In the genomic region with DNA sequence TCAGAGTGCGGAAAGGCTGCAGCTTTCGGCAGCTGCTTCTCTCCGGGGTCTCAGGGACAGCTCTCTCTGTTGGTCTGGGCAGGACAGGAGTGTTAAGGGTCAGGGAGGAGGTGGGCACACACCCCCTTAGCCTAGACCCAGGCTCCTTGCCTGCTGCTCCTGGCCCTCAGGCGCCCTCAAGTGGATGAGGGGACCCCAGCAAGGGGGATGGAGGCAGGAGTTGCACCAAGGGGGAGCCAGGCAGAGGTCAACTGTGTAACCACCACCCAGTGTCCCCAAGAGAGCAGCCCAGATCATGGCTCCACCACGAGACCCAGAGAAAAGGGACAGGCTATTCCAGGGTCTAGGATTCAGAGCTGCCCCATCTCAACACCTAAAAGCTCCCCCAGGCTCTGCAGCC, we compare ENCODE assay signal across 13 cellular contexts. TPM values are rescaled to one million over a fixed set of nuclear protein-coding genes. Genes with fewer than 3 reads are reported as not detected.
DNase-seq lines count a peak whose midpoint lies in the region; ATAC-seq and TF ChIP-seq lines count a peak whose summit lies in the region.
"Had no signal": no experiment of that assay in that cellular context is flagged by ENCODE, and none has a peak within 500 bp of the region (broad histone marks: within the 10 kb centered on the region; RNA-seq: fewer than 3 reads in every experiment).

No MANE protein-coding gene starts in this region.

- TF ChIP-seq CTCF in HEK293 (tag by site-specific recombination; IDR thresholded peaks at IDR 0.05), result peak; percentile 85
- TF ChIP-seq CTCF in WTC11 (IDR thresholded peaks at IDR 0.05), result no peak; the same call in 1 of the 2 replicates
- no peak for TF ChIP-seq CTCF in gastrocnemius medialis (IDR thresholded peaks at IDR 0.05 in 4 of 5, conservative IDR thresholded peaks at IDR 0.05 in 1 of 5)

- in situ Hi-C loops in gastrocnemius medialis (cut with MboI; ENCODE audit: low sequenced_read_pairs in 4 of 4), result no loop called here

- H3K27ac ChIP-seq in CD4-positive, alpha-beta memory T cell (ENCODE audit: low read depth, low read length), result no peak overlapping the region
- H3K27ac ChIP-seq in HEK293 (ENCODE audit: extremely low read depth, low read depth, low read length), result no peak overlapping the region
- H3K27ac ChIP-seq in gastrocnemius medialis, result no peak overlapping the region
- H3K27ac ChIP-seq: heart left ventricle, SJCRH30, stomach had no signal

- POLR2A ChIA-PET in CD4-positive, alpha-beta memory T cell (lab: Charles Lee; ENCODE audit: partially characterized antibody), result interaction anchor here (0.9 to 22.3 kb wide), 7 partner anchors 8 to 193 kb away, joined by 3 to 329 read pairs (median 7); a partner anchor contains a TSS
- POLR2A ChIA-PET in HEK293 (lab: Yijun Ruan, JAX) (no interaction called here), WTC11 (lab: Charles Lee) (interaction anchor here (1.5 kb wide), 1 partner anchor 260 kb away, joined by 5 read pairs; no protein-coding TSS in a partner anchor)

- peak overlapping the region in 3 of 8 donors; percentile 34 to 71 (median 36) for H3K4me3 Mint-ChIP-seq in CD4-positive, alpha-beta memory T cell
- H3K4me3 Mint-ChIP-seq in WTC11 (no peak overlapping the region), immature natural killer cell (no peak overlapping the region)

- peaks cover 5% of the 10 kb centered on the region for H3K4me1 ChIP-seq in CD4-positive, alpha-beta memory T cell (ENCODE audit: insufficient read depth, low read length)
- H3K4me1 ChIP-seq in HEK293 (ENCODE audit: control insufficient read depth, insufficient read depth, low read length), result peaks cover 16% of the 10 kb centered on the region
- H3K4me1 ChIP-seq in gastrocnemius medialis, result no peaks in the 10 kb centered on the region

- ATAC-seq in WTC11 (peak; percentile 85), gastrocnemius medialis (no peak)
- ATAC-seq: heart left ventricle had no signal

- peaks cover 43% of the 10 kb centered on the region for H3K36me3 ChIP-seq in CD4-positive, alpha-beta memory T cell (ENCODE audit: insufficient read depth, low read length)
- H3K36me3 ChIP-seq in HEK293 (ENCODE audit: control insufficient read depth in 2 of 2, insufficient read depth in 1 of 2, low read length in 2 of 2) (no peaks in the 10 kb centered on the region), gastrocnemius medialis (no peaks in the 10 kb centered on the region)
- H3K36me3 ChIP-seq: SJCRH30 had no signal

- H3K4me1 Mint-ChIP-seq in CD4-positive, alpha-beta memory T cell, result peaks cover 17 to 49% (median 23%) of the 10 kb centered on the region in 4 donors
- H3K4me1 Mint-ChIP-seq in WTC11 (peaks cover 14% of the 10 kb centered on the region), immature natural killer cell (no peaks in the 10 kb centered on the region)

- no peak overlapping the region for H3K4me3 ChIP-seq in CD4-positive, alpha-beta memory T cell (ENCODE audit: low read length in 2 of 2)
- no peak overlapping the region for H3K4me3 ChIP-seq in HEK293 (ENCODE audit: low read depth, low read length)
- H3K4me3 ChIP-seq in gastrocnemius medialis, result no peak overlapping the region
- H3K4me3 ChIP-seq: heart left ventricle, SJCRH30, stomach had no signal

- CTCF ChIA-PET in CD4-positive, alpha-beta memory T cell (lab: Charles Lee; ENCODE audit: partially characterized antibody), result interaction anchor here (0.6 to 6.7 kb wide), 7 partner anchors 13 to 276 kb away, joined by 3 to 61 read pairs (median 3); a partner anchor contains a TSS
- CTCF ChIA-PET in HEK293 (lab: Yijun Ruan, JAX), result interaction anchor here (0.6 to 3.3 kb wide), 6 partner anchors 10 to 781 kb away, joined by 3 to 16 read pairs (median 6); no protein-coding TSS in a partner anchor
- CTCF ChIA-PET in WTC11 (lab: Charles Lee), result interaction anchor here (0.5 to 5.4 kb wide), 10 partner anchors 8 to 267 kb away, joined by 3 to 75 read pairs (median 5); no protein-coding TSS in a partner anchor

- no peaks in the 10 kb centered on the region for H3K9me3 ChIP-seq in CD4-positive, alpha-beta memory T cell (ENCODE audit: control insufficient read depth in 1 of 2, low read length in 2 of 2)
- H3K9me3 ChIP-seq in HEK293 (ENCODE audit: control insufficient read depth, insufficient read depth, low read depth, low read length) (no peaks in the 10 kb centered on the region), gastrocnemius medialis (no peaks in the 10 kb centered on the region)
- H3K9me3 ChIP-seq: heart left ventricle, SJCRH30, stomach had no signal

- H3K27ac Mint-ChIP-seq in CD4-positive, alpha-beta memory T cell, result peak overlapping the region in 6 of 7 donors; percentile 68 to 92 (median 83)
- H3K27ac Mint-ChIP-seq in WTC11 (no peak overlapping the region), immature natural killer cell (peak overlapping the region in 2 of 6 donors; percentile 40 to 44)

- no peaks in the 10 kb centered on the region for H3K27me3 Mint-ChIP-seq in CD4-positive, alpha-beta memory T cell
- no peaks in the 10 kb centered on the region for H3K27me3 Mint-ChIP-seq in WTC11 (ENCODE audit: low read depth)
- H3K27me3 Mint-ChIP-seq in immature natural killer cell (ENCODE audit: low read depth in 3 of 3), result peaks cover 29 to 52% (median 42%) of the 10 kb centered on the region in 3 donors

- intact Hi-C loops in CD4-positive, alpha-beta memory T cell (cut with micrococcal nuclease), result loop anchor here (5.0 kb wide), 1 partner anchor 156 kb away; a partner anchor contains a TSS
- intact Hi-C loops in gastrocnemius medialis (cut with DNase I; ENCODE audit: low total_unique reads), result no loop called here

- H3K9me3 Mint-ChIP-seq in CD4-positive, alpha-beta memory T cell, result peaks cover 0 to 10% (median 0%) of the 10 kb centered on the region in 8 donors
- H3K9me3 Mint-ChIP-seq in WTC11, result no peaks in the 10 kb centered on the region
- H3K9me3 Mint-ChIP-seq in immature natural killer cell, result no peaks in the 10 kb centered on the region

- no peak for TF ChIP-seq POLR2A in gastrocnemius medialis (IDR thresholded peaks at IDR 0.05)

- H3K27me3 ChIP-seq in CD4-positive, alpha-beta memory T cell (ENCODE audit: insufficient read depth, low read length), result no peaks in the 10 kb centered on the region
- H3K27me3 ChIP-seq in gastrocnemius medialis, result no peaks in the 10 kb centered on the region
- H3K27me3 ChIP-seq: heart left ventricle, SJCRH30, stomach had no signal

- DNase-seq in CD4-positive, alpha-beta memory T cell, result no peak
- peak; percentile 59 for DNase-seq in WTC11 (ENCODE audit: low spot score)
- peak; percentile 70 for DNase-seq in iPS-NIHi7 (ENCODE audit: extremely low spot score)
- no peak for DNase-seq in gastrocnemius medialis
- no peak for DNase-seq in immature natural killer cell
- no peak for DNase-seq in SHP77 (lab: John Stamatoyannopoulos, UW)
- DNase-seq in GDM1 (lab: John Stamatoyannopoulos, UW), result no peak
- DNase-seq: activated CD8-positive, alpha-beta memory T cell treated with anti-CD3 and anti-CD28 coated beads for 24 hours; heart left ventricle; NCI-H1417 treated with DMSO at 0.1 percent for 48 hours; stomach had no signal

- H3K36me3 Mint-ChIP-seq in CD4-positive, alpha-beta memory T cell, result peaks cover 21 to 59% of the 10 kb centered on the region in 2 donors
- H3K36me3 Mint-ChIP-seq in WTC11 (no peaks in the 10 kb centered on the region), immature natural killer cell (peaks cover 3 to 6% (median 5%) of the 10 kb centered on the region in 3 donors)

TF ChIP-seq in HEK293, 187 proteins besides CTCF, POLR2A, EP300 and RAD21:
- TF ChIP-seq ZNF366 (tag by site-specific recombination; conservative IDR thresholded peaks at IDR 0.05), result no peak
- TF ChIP-seq GLIS1 (tag by site-specific recombination; IDR thresholded peaks at IDR 0.05), result 0 out of 2 replicates have a peak, but pooled peaks have one; percentile 29

TF ChIP-seq in WTC11, 78 proteins besides CTCF, POLR2A, EP300 and RAD21 (continues in another document):
- TF ChIP-seq TCF7 (CRISPR knock-in tag; IDR thresholded peaks at IDR 0.05; ENCODE audit: low read depth) (no peak), NR2C2 (CRISPR knock-in tag; IDR thresholded peaks at IDR 0.05) (no peak), NFYB (CRISPR knock-in tag; conservative IDR thresholded peaks at IDR 0.05; ENCODE audit: low read depth) (no peak)
- TF ChIP-seq, protein P1, sequence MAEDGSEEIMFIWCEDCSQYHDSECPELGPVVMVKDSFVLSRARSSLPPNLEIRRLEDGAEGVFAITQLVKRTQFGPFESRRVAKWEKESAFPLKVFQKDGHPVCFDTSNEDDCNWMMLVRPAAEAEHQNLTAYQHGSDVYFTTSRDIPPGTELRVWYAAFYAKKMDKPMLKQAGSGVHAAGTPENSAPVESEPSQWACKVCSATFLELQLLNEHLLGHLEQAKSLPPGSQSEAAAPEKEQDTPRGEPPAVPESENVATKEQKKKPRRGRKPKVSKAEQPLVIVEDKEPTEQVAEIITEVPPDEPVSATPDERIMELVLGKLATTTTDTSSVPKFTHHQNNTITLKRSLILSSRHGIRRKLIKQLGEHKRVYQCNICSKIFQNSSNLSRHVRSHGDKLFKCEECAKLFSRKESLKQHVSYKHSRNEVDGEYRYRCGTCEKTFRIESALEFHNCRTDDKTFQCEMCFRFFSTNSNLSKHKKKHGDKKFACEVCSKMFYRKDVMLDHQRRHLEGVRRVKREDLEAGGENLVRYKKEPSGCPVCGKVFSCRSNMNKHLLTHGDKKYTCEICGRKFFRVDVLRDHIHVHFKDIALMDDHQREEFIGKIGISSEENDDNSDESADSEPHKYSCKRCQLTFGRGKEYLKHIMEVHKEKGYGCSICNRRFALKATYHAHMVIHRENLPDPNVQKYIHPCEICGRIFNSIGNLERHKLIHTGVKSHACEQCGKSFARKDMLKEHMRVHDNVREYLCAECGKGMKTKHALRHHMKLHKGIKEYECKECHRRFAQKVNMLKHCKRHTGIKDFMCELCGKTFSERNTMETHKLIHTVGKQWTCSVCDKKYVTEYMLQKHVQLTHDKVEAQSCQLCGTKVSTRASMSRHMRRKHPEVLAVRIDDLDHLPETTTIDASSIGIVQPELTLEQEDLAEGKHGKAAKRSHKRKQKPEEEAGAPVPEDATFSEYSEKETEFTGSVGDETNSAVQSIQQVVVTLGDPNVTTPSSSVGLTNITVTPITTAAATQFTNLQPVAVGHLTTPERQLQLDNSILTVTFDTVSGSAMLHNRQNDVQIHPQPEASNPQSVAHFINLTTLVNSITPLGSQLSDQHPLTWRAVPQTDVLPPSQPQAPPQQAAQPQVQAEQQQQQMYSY (CRISPR knock-in tag; IDR thresholded peaks at IDR 0.05), result no peak
- TF ChIP-seq, protein P2, sequence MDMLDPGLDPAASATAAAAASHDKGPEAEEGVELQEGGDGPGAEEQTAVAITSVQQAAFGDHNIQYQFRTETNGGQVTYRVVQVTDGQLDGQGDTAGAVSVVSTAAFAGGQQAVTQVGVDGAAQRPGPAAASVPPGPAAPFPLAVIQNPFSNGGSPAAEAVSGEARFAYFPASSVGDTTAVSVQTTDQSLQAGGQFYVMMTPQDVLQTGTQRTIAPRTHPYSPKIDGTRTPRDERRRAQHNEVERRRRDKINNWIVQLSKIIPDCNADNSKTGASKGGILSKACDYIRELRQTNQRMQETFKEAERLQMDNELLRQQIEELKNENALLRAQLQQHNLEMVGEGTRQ (CRISPR knock-in tag; IDR thresholded peaks at IDR 0.05), result no peak

RNA-seq across cellular contexts. Expression of a gene that starts 26.9 kb away (rescaled TPM):
- 100 to 1,000 TPM; 552 to 556 TPM for total RNA-seq in CD4-positive, alpha-beta memory T cell
- 100 to 1,000 TPM; 174 to 260 TPM for polyA plus RNA-seq in CD4-positive, alpha-beta memory T cell
- 4.0 to 4.7 TPM (median 4.1 TPM) in 3 replicates for total RNA-seq in WTC11 (2021)
- 1 to 10 TPM; 3.4 to 6.7 (median 5.3) TPM for total RNA-seq in gastrocnemius medialis
- 10 to 100 TPM; 58.8 to 86.0 (median 69.0) TPM for polyA plus RNA-seq in immature natural killer cell

Comparison
In these comparisons a context has a peak if more than half of its experiments do, and no peak if none do; other contexts are left out.
1. DNase-seq: peak in WTC11 (single experiment) and iPS-NIHi7 (single experiment); none in CD4-positive, alpha-beta memory T cell (0 of 5), gastrocnemius medialis (0 of 2), immature natural killer cell (0 of 3), SHP77 (0 of 2) and GDM1 (single experiment).
2. RNA of a gene that starts 26.9 kb away (total RNA-seq): 552 to 556 TPM in CD4-positive, alpha-beta memory T cell; 3.4 to 6.7 TPM in gastrocnemius medialis and 4.0 to 4.7 TPM in WTC11; every median in the first group is over 10 times any median in the second.